1 cellular context compared by ENCODE assay signal in the genomic region with DNA sequence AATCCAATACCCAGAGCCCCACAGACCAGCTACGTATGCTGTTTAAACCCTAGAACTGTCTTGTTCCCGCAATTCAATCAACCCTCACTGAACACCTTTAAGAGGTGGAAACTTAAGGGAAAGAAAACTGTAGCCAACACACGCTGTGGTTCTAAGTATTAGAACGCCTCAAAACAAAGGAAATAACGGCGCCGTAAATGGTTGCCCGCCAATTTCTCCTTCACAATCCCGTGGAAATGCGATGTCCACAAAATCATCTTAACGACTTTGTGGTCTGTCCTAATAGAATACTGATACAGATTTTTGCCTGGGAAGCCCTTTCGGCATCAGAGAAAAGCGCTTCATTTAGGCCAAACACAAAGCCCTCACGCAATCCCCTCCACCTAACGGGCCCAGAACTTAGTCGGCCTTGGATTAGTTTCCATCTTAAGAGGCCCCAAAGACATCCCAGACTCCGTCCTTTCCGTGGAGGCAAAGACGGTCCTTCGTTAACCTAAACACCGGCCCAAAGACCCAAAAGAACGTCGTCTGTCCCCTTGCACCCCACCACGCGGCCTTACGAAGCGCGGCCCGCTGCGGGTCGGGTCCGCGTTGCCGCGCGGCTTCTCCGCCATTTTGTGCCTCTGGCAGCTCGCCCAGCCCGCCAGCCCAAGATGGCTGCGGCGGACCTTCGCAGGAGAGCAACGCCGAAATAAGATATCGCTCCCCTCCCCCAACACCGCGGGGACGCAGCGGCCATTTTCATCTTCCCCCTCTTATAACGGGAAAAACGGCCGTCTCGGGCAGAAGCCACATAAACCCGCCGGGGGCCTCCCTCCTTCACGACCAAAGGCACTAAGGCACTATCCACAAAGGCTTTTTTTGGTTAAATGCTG.
TF ChIP-seq lines count a peak whose summit lies in the region.

No MANE protein-coding gene starts in this region.

TF ChIP-seq in GM12878, 131 proteins besides CTCF, POLR2A, EP300 and RAD21 (continued from another document and continues in another):
- TF ChIP-seq, protein P1, sequence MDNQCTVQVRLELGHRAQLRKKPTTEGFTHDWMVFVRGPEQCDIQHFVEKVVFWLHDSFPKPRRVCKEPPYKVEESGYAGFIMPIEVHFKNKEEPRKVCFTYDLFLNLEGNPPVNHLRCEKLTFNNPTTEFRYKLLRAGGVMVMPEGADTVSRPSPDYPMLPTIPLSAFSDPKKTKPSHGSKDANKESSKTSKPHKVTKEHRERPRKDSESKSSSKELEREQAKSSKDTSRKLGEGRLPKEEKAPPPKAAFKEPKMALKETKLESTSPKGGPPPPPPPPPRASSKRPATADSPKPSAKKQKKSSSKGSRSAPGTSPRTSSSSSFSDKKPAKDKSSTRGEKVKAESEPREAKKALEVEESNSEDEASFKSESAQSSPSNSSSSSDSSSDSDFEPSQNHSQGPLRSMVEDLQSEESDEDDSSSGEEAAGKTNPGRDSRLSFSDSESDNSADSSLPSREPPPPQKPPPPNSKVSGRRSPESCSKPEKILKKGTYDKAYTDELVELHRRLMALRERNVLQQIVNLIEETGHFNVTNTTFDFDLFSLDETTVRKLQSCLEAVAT (IDR thresholded peaks at IDR 0.05) = peak; percentile 97
- TF ChIP-seq, protein P2, sequence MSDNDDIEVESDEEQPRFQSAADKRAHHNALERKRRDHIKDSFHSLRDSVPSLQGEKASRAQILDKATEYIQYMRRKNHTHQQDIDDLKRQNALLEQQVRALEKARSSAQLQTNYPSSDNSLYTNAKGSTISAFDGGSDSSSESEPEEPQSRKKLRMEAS (IDR thresholded peaks at IDR 0.05; ENCODE audit: low read depth, low read length) = peak; percentile 79
- TF ChIP-seq EZH2 (IDR thresholded peaks at IDR 0.05; ENCODE audit: borderline replicate concordance, control insufficient read depth, low read depth, low read length) (no peak), LARP7 (IDR thresholded peaks at IDR 0.05) (peak; percentile 59; the same call in 1 of the 2 replicates), TCF12 (IDR thresholded peaks at IDR 0.05; ENCODE audit: low read depth, low read length) (no peak), GATAD2B (conservative IDR thresholded peaks at IDR 0.05; ENCODE audit: low read depth) (0 out of 2 replicates have a peak, but pooled peaks have one; percentile 26), JUNB (IDR thresholded peaks at IDR 0.05) (no peak), BCL11A (IDR thresholded peaks at IDR 0.05; ENCODE audit: low read depth, low read length) (no peak), HDAC6 (IDR thresholded peaks at IDR 0.05; ENCODE audit: unreplicated experiment) (no peak), FOS (IDR thresholded peaks at IDR 0.05; ENCODE audit: borderline replicate concordance, extremely low read depth, insufficient read length) (no peak), PAX8 (IDR thresholded peaks at IDR 0.05) (no peak), MYB (IDR thresholded peaks at IDR 0.05; ENCODE audit: borderline replicate concordance, low read depth, low read length) (peak; percentile 72; the same call in 1 of the 2 replicates), YBX1 (IDR thresholded peaks at IDR 0.05) (no peak), RBBP5 (conservative IDR thresholded peaks at IDR 0.05) (0 out of 2 replicates have a peak, but pooled peaks have one; percentile 36), NFYA (IDR thresholded peaks at IDR 0.05; ENCODE audit: borderline replicate concordance, low read depth, low read length) (no peak), IKZF1 (conservative IDR thresholded peaks at IDR 0.05) (peak; percentile 60), RB1 (IDR thresholded peaks at IDR 0.05; ENCODE audit: borderline replicate concordance) (no peak; the same call in 1 of the 2 replicates), NR2F1 (conservative IDR thresholded peaks at IDR 0.05) (no peak; the same call in 1 of the 2 replicates), EGR1 (IDR thresholded peaks at IDR 0.05; ENCODE audit: borderline replicate concordance in 1 of 2, low read depth in 2 of 2, low read length in 2 of 2) (0 out of 3 replicates have a peak, but pooled peaks of 1 of the 2 experiments have one; percentile 36), POU2F2 (IDR thresholded peaks at IDR 0.05; ENCODE audit: borderline replicate concordance, low read depth, low read length) (peak; percentile 68; the same call in 1 of the 3 replicates), SIN3A (IDR thresholded peaks at IDR 0.05; ENCODE audit: low read depth, low read length) (0 out of 2 replicates have a peak, but pooled peaks have one; percentile 37), CBX5 (IDR thresholded peaks at IDR 0.05; ENCODE audit: low read depth) (peak; percentile 58; the same call in 1 of the 2 replicates), ASH2L (IDR thresholded peaks at IDR 0.05; ENCODE audit: borderline replicate concordance, low read depth) (peak; percentile 61; the same call in 1 of the 2 replicates), TAF1 (IDR thresholded peaks at IDR 0.05; ENCODE audit: borderline replicate concordance, low read depth, low read length) (peak; percentile 97), CHD2 (IDR thresholded peaks at IDR 0.05; ENCODE audit: borderline replicate concordance, low read depth, low read length) (peak; percentile 77), HDGF (IDR thresholded peaks at IDR 0.05) (no peak), CREM (IDR thresholded peaks at IDR 0.05; ENCODE audit: low read depth) (peak; percentile 12; the same call in 1 of the 2 replicates), FOXM1 (IDR thresholded peaks at IDR 0.05; ENCODE audit: low read depth, low read length) (0 out of 2 replicates have a peak, but pooled peaks have one; percentile 72), SREBF2 (IDR thresholded peaks at IDR 0.05; ENCODE audit: low read length) (0 out of 2 replicates have a peak, but pooled peaks have one; percentile 25), MYC (IDR thresholded peaks at IDR 0.05; ENCODE audit: insufficient read depth, insufficient read length, insufficient replicate concordance, low read length, severe bottlenecking) (peak; percentile 94), SRF (IDR thresholded peaks at IDR 0.05; ENCODE audit: low read depth in 2 of 2, low read length in 2 of 2) (0 out of 4 replicates have a peak, but pooled peaks of 1 of the 2 experiments have one; percentile 25), BACH1 (IDR thresholded peaks at IDR 0.05; ENCODE audit: borderline replicate concordance) (no peak), TCF3 (IDR thresholded peaks at IDR 0.05; ENCODE audit: borderline replicate concordance, insufficient read depth, low read depth, low read length) (0 out of 2 replicates have a peak, but pooled peaks have one; percentile 42), GABPA (IDR thresholded peaks at IDR 0.05; ENCODE audit: low read depth) (no peak), TCF7 (IDR thresholded peaks at IDR 0.05; ENCODE audit: borderline replicate concordance) (no peak), ZNF622 (IDR thresholded peaks at IDR 0.05) (no peak), IRF4 (IDR thresholded peaks at IDR 0.05; ENCODE audit: low read depth, low read length) (no peak), NR2C1 (IDR thresholded peaks at IDR 0.05) (peak; percentile 66), MEF2A (IDR thresholded peaks at IDR 0.05; ENCODE audit: insufficient read depth, low read depth, low read length) (0 out of 2 replicates have a peak, but pooled peaks have one; percentile 36), TARDBP (IDR thresholded peaks at IDR 0.05; ENCODE audit: borderline replicate concordance) (0 out of 2 replicates have a peak, but pooled peaks have one; percentile 18), HCFC1 (IDR thresholded peaks at IDR 0.05; ENCODE audit: low read length) (peak; percentile 50; the same call in 1 of the 2 replicates), RFX5 (IDR thresholded peaks at IDR 0.05; ENCODE audit: low read depth, low read length) (0 out of 2 replicates have a peak, but pooled peaks have one; percentile 36), YY1 (IDR thresholded peaks at IDR 0.05; ENCODE audit: low read depth, low read length) (peak; percentile 99)
- TF ChIP-seq, protein P3, sequence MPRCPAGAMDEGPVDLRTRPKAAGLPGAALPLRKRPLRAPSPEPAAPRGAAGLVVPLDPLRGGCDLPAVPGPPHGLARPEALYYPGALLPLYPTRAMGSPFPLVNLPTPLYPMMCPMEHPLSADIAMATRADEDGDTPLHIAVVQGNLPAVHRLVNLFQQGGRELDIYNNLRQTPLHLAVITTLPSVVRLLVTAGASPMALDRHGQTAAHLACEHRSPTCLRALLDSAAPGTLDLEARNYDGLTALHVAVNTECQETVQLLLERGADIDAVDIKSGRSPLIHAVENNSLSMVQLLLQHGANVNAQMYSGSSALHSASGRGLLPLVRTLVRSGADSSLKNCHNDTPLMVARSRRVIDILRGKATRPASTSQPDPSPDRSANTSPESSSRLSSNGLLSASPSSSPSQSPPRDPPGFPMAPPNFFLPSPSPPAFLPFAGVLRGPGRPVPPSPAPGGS (IDR thresholded peaks at IDR 0.05; ENCODE audit: borderline replicate concordance, insufficient read depth, low read depth, low read length, poor library complexity, severe bottlenecking) = peak; percentile 21
- TF ChIP-seq, protein P4, sequence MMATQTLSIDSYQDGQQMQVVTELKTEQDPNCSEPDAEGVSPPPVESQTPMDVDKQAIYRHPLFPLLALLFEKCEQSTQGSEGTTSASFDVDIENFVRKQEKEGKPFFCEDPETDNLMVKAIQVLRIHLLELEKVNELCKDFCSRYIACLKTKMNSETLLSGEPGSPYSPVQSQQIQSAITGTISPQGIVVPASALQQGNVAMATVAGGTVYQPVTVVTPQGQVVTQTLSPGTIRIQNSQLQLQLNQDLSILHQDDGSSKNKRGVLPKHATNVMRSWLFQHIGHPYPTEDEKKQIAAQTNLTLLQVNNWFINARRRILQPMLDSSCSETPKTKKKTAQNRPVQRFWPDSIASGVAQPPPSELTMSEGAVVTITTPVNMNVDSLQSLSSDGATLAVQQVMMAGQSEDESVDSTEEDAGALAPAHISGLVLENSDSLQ (IDR thresholded peaks at IDR 0.05) = peak; percentile 50; the same call in 1 of the 2 replicates
- TF ChIP-seq, protein P5, sequence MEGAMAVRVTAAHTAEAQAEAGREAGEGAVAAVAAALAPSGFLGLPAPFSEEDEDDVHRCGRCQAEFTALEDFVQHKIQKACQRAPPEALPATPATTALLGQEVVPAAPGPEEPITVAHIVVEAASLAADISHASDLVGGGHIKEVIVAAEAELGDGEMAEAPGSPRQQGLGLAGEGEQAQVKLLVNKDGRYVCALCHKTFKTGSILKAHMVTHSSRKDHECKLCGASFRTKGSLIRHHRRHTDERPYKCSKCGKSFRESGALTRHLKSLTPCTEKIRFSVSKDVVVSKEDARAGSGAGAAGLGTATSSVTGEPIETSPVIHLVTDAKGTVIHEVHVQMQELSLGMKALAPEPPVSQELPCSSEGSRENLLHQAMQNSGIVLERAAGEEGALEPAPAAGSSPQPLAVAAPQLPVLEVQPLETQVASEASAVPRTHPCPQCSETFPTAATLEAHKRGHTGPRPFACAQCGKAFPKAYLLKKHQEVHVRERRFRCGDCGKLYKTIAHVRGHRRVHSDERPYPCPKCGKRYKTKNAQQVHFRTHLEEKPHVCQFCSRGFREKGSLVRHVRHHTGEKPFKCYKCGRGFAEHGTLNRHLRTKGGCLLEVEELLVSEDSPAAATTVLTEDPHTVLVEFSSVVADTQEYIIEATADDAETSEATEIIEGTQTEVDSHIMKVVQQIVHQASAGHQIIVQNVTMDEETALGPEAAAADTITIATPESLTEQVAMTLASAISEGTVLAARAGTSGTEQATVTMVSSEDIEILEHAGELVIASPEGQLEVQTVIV (IDR thresholded peaks at IDR 0.05; ENCODE audit: borderline replicate concordance, partially characterized antibody) = no peak
- TF ChIP-seq, protein P6, sequence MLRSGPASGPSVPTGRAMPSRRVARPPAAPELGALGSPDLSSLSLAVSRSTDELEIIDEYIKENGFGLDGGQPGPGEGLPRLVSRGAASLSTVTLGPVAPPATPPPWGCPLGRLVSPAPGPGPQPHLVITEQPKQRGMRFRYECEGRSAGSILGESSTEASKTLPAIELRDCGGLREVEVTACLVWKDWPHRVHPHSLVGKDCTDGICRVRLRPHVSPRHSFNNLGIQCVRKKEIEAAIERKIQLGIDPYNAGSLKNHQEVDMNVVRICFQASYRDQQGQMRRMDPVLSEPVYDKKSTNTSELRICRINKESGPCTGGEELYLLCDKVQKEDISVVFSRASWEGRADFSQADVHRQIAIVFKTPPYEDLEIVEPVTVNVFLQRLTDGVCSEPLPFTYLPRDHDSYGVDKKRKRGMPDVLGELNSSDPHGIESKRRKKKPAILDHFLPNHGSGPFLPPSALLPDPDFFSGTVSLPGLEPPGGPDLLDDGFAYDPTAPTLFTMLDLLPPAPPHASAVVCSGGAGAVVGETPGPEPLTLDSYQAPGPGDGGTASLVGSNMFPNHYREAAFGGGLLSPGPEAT (IDR thresholded peaks at IDR 0.05; ENCODE audit: low read depth) = peak; percentile 95
- TF ChIP-seq, protein P7, sequence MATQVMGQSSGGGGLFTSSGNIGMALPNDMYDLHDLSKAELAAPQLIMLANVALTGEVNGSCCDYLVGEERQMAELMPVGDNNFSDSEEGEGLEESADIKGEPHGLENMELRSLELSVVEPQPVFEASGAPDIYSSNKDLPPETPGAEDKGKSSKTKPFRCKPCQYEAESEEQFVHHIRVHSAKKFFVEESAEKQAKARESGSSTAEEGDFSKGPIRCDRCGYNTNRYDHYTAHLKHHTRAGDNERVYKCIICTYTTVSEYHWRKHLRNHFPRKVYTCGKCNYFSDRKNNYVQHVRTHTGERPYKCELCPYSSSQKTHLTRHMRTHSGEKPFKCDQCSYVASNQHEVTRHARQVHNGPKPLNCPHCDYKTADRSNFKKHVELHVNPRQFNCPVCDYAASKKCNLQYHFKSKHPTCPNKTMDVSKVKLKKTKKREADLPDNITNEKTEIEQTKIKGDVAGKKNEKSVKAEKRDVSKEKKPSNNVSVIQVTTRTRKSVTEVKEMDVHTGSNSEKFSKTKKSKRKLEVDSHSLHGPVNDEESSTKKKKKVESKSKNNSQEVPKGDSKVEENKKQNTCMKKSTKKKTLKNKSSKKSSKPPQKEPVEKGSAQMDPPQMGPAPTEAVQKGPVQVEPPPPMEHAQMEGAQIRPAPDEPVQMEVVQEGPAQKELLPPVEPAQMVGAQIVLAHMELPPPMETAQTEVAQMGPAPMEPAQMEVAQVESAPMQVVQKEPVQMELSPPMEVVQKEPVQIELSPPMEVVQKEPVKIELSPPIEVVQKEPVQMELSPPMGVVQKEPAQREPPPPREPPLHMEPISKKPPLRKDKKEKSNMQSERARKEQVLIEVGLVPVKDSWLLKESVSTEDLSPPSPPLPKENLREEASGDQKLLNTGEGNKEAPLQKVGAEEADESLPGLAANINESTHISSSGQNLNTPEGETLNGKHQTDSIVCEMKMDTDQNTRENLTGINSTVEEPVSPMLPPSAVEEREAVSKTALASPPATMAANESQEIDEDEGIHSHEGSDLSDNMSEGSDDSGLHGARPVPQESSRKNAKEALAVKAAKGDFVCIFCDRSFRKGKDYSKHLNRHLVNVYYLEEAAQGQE (IDR thresholded peaks at IDR 0.05; ENCODE audit: low read depth, low read length) = peak; percentile 41; the same call in 1 of the 2 replicates
